Comparison of ENCODE assay signal across 9 cellular contexts in the genomic region with DNA sequence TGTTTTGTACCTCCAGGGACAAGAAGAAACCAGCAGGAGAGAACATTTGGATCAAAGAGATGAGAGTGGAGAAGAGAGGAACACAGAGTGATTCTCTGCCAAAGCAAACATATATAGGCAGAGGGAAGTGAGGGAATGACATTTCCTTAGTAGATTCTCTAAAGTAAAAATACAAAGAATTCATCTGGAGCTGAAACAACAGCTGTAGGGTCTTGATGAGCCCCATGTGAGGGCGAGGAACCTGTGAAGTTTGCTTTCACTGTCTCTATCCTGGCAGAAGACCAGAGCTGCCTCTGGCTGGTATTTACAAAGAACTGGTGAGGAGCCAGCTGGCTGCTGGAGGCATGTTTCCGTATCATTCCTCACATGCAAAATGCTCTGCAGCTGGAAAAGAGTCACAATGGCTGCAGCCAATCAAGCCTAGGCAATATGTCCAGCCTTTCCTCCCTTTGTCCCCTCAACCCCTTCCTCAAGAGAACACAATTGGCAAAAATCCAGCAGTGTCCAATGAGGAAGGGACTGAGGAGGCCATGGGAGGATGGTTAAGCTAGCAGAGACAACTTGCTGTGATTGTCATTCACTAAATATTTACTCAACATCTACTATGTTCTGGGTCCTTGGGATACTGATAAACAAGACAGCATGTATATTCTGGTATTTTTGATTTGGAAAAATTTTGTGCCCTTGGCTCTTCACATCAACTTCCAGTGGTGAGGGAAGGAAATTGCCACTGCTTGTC.
DNase-seq lines count a peak whose midpoint lies in the region; ATAC-seq, FAIRE-seq and TF ChIP-seq lines count a peak whose summit lies in the region.
"Had no signal": no experiment of that assay in that cellular context is flagged by ENCODE, and none has a peak within 500 bp of the region (broad histone marks: within the 10 kb centered on the region; RNA-seq: fewer than 3 reads in every experiment).

No MANE protein-coding gene starts in this region.

- peak; percentile 37 for DNase-seq in LoVo (ENCODE audit: low spot score)
- DNase-seq in astrocyte (ENCODE audit: low read depth) = peak; percentile 64
- peak; percentile 59 for DNase-seq in inferior parietal cortex (ENCODE audit: extremely low spot score)
- DNase-seq in superior temporal gyrus (ENCODE audit: extremely low spot score) = peak; percentile 55
- no peak for DNase-seq in activated CD4-positive, alpha-beta T cell treated with anti-CD3 and anti-CD28 coated beads for 4 hours
- no peak for DNase-seq in Kasumi-1 (lab: John Stamatoyannopoulos, UW)
- no peak for DNase-seq in HuH-7 (ENCODE audit: low spot score)

- H3K36me3 ChIP-seq in astrocyte (ENCODE audit: insufficient read depth, low read length) = no peaks in the 10 kb centered on the region

- no peaks in the 10 kb centered on the region for H3K36me3 Mint-ChIP-seq in astrocyte (ENCODE audit: low read depth, unreplicated experiment)

- peaks cover 2% of the 10 kb centered on the region for H3K9me3 Mint-ChIP-seq in astrocyte (ENCODE audit: unreplicated experiment)

- no peak for TF ChIP-seq CTCF in astrocyte (IDR thresholded peaks at IDR 0.05; ENCODE audit: insufficient read depth, low read depth, low read length)

- H3K27ac Mint-ChIP-seq in astrocyte (ENCODE audit: unreplicated experiment) = no peak overlapping the region

- no peak overlapping the region for H3K4me3 Mint-ChIP-seq in astrocyte (ENCODE audit: unreplicated experiment)

- H3K27ac ChIP-seq in astrocyte (ENCODE audit: low read depth, low read length) = no peak overlapping the region

- ATAC-seq in HG03139 (IDR thresholded peaks at IDR 0.05; ENCODE audit: unreplicated experiment) = no peak

- no peak for FAIRE-seq in astrocyte (lab: Jason Lieb, UNC)
- FAIRE-seq: TTC549 had no signal

- peak overlapping the region; percentile 11 for H2AFZ ChIP-seq in astrocyte (ENCODE audit: low read depth, low read length)

- no peak overlapping the region for H3K9ac ChIP-seq in astrocyte (ENCODE audit: low read length)

- H3K27me3 Mint-ChIP-seq in astrocyte (ENCODE audit: low read depth, unreplicated experiment) = no peaks in the 10 kb centered on the region

- peak overlapping the region; percentile 10 for H3K4me2 ChIP-seq in astrocyte (ENCODE audit: low read length)

- peaks cover 3% of the 10 kb centered on the region for H3K4me1 ChIP-seq in astrocyte (ENCODE audit: insufficient read depth, low read length)

- no peaks in the 10 kb centered on the region for H3K79me2 ChIP-seq in astrocyte (ENCODE audit: insufficient read depth, low read length)

- no peaks in the 10 kb centered on the region for H3K27me3 ChIP-seq in astrocyte (ENCODE audit: insufficient read depth, low read length)

- H3K4me3 ChIP-seq in astrocyte (ENCODE audit: insufficient read depth, low read depth, low read length) = no peak overlapping the region

- no peaks in the 10 kb centered on the region for H3K9me3 ChIP-seq in astrocyte (ENCODE audit: insufficient read depth, low read depth, low read length)

- H4K20me1 ChIP-seq in astrocyte (ENCODE audit: insufficient read depth, low read length) = no peaks in the 10 kb centered on the region

- no peaks in the 10 kb centered on the region for H3K4me1 Mint-ChIP-seq in astrocyte (ENCODE audit: low read depth, unreplicated experiment)

Comparison
In these comparisons a context has a peak if more than half of its experiments do, and no peak if none do; other contexts are left out.
1. DNase-seq: peak in LoVo (single experiment), astrocyte (single experiment), inferior parietal cortex (single experiment) and superior temporal gyrus (single experiment); none in activated CD4-positive, alpha-beta T cell treated with anti-CD3 and anti-CD28 coated beads for 4 hours (0 of 2), Kasumi-1 (0 of 2) and HuH-7 (single experiment).